Comparison of ENCODE assay signal across 1 cellular context in the genomic region with DNA sequence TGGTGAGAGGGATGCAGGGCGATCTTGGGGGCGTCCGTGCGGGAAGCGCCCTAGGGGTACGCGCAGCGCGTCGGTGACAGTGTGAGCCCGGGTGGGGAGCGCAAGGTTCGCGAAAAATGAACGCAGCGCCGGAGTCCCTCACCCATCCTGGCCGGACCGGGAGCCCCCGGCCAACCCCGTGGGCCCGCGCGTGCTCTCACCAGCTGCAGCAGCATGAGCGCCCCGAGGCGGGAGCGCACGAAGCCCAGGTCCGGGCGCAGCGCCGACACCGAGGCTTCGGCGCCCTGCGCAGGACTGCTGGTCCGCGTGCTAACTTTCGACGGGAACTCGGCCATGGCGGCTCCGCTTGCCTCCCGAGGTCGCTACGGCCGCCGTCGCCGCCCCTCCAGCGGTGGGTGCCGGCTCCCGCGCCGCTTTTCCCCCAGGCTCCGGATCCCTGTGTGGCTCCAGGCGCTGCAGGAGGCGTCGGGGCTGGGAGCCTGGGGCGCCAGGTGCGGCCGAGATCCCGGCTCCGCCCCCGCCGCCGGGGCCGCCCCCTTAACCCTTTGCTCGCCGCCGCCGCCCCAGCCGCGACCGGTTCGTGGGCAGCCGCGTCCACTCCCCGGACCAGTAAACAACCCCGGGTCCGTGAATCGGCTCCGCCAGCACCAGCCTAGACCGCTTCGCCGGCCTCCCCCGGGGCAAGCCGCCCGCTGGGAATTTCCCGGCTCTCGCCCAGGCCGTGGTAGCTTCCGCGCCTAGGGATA.
TF ChIP-seq lines count a peak whose summit lies in the region.

A gene with protein sequence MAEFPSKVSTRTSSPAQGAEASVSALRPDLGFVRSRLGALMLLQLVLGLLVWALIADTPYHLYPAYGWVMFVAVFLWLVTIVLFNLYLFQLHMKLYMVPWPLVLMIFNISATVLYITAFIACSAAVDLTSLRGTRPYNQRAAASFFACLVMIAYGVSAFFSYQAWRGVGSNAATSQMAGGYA (minus strand): TSS at position 467 of the 746 bp plus-strand sequence. CDS start 132 bp downstream, at position 335.

TF ChIP-seq in WTC11, 78 proteins besides CTCF, POLR2A, EP300 and RAD21 (continued from another document):
- TF ChIP-seq, protein P1, sequence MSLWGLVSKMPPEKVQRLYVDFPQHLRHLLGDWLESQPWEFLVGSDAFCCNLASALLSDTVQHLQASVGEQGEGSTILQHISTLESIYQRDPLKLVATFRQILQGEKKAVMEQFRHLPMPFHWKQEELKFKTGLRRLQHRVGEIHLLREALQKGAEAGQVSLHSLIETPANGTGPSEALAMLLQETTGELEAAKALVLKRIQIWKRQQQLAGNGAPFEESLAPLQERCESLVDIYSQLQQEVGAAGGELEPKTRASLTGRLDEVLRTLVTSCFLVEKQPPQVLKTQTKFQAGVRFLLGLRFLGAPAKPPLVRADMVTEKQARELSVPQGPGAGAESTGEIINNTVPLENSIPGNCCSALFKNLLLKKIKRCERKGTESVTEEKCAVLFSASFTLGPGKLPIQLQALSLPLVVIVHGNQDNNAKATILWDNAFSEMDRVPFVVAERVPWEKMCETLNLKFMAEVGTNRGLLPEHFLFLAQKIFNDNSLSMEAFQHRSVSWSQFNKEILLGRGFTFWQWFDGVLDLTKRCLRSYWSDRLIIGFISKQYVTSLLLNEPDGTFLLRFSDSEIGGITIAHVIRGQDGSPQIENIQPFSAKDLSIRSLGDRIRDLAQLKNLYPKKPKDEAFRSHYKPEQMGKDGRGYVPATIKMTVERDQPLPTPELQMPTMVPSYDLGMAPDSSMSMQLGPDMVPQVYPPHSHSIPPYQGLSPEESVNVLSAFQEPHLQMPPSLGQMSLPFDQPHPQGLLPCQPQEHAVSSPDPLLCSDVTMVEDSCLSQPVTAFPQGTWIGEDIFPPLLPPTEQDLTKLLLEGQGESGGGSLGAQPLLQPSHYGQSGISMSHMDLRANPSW (CRISPR knock-in tag; conservative IDR thresholded peaks at IDR 0.05; ENCODE audit: low read depth) = no peak
- peak; percentile 93; the same call in 1 of the 2 replicates for TF ChIP-seq RELA (CRISPR knock-in tag; IDR thresholded peaks at IDR 0.05; ENCODE audit: borderline replicate concordance)
- peak; percentile 65; the same call in 1 of the 2 replicates for TF ChIP-seq TEAD1 (CRISPR knock-in tag; IDR thresholded peaks at IDR 0.05)
- TF ChIP-seq ZNF396 (CRISPR knock-in tag; IDR thresholded peaks at IDR 0.05; ENCODE audit: borderline replicate concordance) = no peak
